ENCODE assay signal across 16 cellular contexts in the genomic region with DNA sequence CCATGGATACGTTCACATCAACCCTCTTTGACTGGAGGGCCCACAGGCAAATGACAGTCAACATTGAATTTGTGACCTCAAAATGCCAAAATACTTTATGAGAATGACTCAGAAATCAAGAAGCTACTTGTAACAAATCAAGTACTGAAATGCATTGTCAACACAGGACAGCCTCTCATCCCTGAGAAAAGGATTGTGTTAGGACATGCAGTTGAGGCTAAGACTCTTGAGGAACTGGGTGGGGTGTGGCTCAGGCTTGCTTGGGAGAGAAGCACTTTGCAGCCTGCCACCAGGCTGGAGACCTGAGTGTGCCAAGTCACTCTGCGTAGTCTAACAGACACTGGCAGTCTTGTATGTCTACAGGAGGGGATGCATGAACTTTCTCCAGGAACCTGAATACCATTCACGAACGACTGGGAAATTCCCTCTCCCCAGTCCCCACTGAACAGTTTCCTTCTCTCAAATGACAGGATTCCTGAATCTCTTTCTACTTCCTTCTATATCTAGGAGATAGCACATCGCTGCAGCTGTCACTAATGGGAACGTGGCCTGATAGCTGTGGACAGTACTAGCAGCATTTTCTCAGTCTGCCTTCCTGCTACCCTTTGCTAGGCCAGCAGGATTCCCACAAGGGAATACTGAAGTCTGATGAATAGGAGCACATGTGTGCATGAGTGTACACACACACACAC. TPM values are rescaled to one million over a fixed set of nuclear protein-coding genes. Genes with fewer than 3 reads are reported as not detected.
DNase-seq lines count a peak whose midpoint lies in the region; ATAC-seq and TF ChIP-seq lines count a peak whose summit lies in the region.
"Had no signal": no experiment of that assay in that cellular context is flagged by ENCODE, and none has a peak within 500 bp of the region (broad histone marks: within the 10 kb centered on the region; RNA-seq: fewer than 3 reads in every experiment).

No MANE protein-coding gene starts in this region.

- no peaks in the 10 kb centered on the region for H3K36me3 Mint-ChIP-seq in nephron (ENCODE audit: low read depth)

- no TSS peak for BruUV-seq in PC-3 (replicated peaks; lab: Mats Ljungman, UMichigan)

- H3F3A ChIP-seq in PC-3 (ENCODE audit: low read length, unreplicated experiment): no peaks in the 10 kb centered on the region

- CTCF ChIA-PET in PC-3 (lab: Charles Lee): no interaction called here

- H3K9me2 ChIP-seq in PC-3 (replicated peaks; ENCODE audit: low read length): no peaks in the 10 kb centered on the region

- H4K20me1 ChIP-seq in PC-3 (ENCODE audit: low read length): no peaks in the 10 kb centered on the region

- peak overlapping the region in 2 of 3 experiments; percentile 49 to 72 for H3K4me3 Mint-ChIP-seq in nephron

- H3K9ac ChIP-seq in PC-3 (ENCODE audit: low read length): no peak overlapping the region

- ATAC-seq in PC-3: peak; percentile 10; the same call in 1 of the 2 replicates
- ATAC-seq: Right ventricle myocardium inferior had no signal

- peaks cover 5% of the 10 kb centered on the region; the same call in 1 of the 2 replicates for H3K79me2 ChIP-seq in PC-3 (ENCODE audit: low read length)

- peak; percentile 66 for DNase-seq in Caki2 (ENCODE audit: low read depth)
- DNase-seq in PC-3: peak; percentile 22
- peak; percentile 74 for DNase-seq in epithelial cell of prostate (ENCODE audit: low read depth, low spot score)
- DNase-seq in NCI-H526 treated with DMSO at 0.1 percent for 48 hours (lab: John Stamatoyannopoulos, UW): no peak
- DNase-seq in NCI-H82 treated with DMSO at 0.1 percent for 48 hours (lab: John Stamatoyannopoulos, UW; ENCODE audit: unreplicated experiment): no peak
- DNase-seq in NCI-H2227 (lab: John Stamatoyannopoulos, UW; ENCODE audit: unreplicated experiment): no peak
- no peak for DNase-seq in NCI-H524 treated with DMSO at 0.1 percent for 48 hours (lab: John Stamatoyannopoulos, UW)
- DNase-seq: Caco-2, DMS53, NCI-H1417 treated with DMSO at 0.1 percent for 48 hours, NCI-H2029 treated with DMSO at 0.1 percent for 48 hours, NCI-H2227 treated with DMSO at 0.1 percent for 48 hours, NCI-H69 had no signal

- no peak overlapping the region for H3K27ac ChIP-seq in PC-3 (ENCODE audit: low read length)
- H3K27ac ChIP-seq in epithelial cell of prostate: no peak overlapping the region
- H3K27ac ChIP-seq: C4-2B had no signal

- intact Hi-C loops in PC-3 (cut with micrococcal nuclease): no loop called here

- H3K4me3 ChIP-seq in PC-3 (ENCODE audit: low read length): no peak overlapping the region

- H2AFZ ChIP-seq in PC-3 (ENCODE audit: low read length): no peak overlapping the region

- H3K4me1 ChIP-seq in PC-3 (ENCODE audit: insufficient read depth, low read length): peaks cover 8% of the 10 kb centered on the region; the same call in 1 of the 2 replicates

- no peaks in the 10 kb centered on the region for H3K36me3 ChIP-seq in PC-3 (ENCODE audit: low read depth, low read length)

- peak overlapping the region; percentile 38 to 77 (median 51) for H3K27ac Mint-ChIP-seq in nephron

- TF ChIP-seq CTCF in PC-3 (conservative IDR thresholded peaks at IDR 0.05; ENCODE audit: low read depth, low read length) (no peak), nephron (IDR thresholded peaks at IDR 0.05; ENCODE audit: unreplicated experiment in 3 of 3) (no peak)

- H3K27me3 Mint-ChIP-seq in nephron (ENCODE audit: low read depth): no peaks in the 10 kb centered on the region

- H3K27me3 ChIP-seq in PC-3 (ENCODE audit: low read length): no peaks in the 10 kb centered on the region

- no peaks in the 10 kb centered on the region for H3K9me3 ChIP-seq in PC-3 (ENCODE audit: low read length)
- H3K9me3 ChIP-seq: Caco-2 had no signal

- H3K4me1 Mint-ChIP-seq in nephron: peaks cover 29% of the 10 kb centered on the region

- no peaks in the 10 kb centered on the region for H3K9me3 Mint-ChIP-seq in nephron

- POLR2A ChIA-PET in PC-3 (lab: Charles Lee; ENCODE audit: unreplicated experiment): no interaction called here

- no peak overlapping the region for H3K4me2 ChIP-seq in PC-3 (ENCODE audit: low read length)

- in situ Hi-C loops in Caki2 (cut with HindIII; ENCODE audit: low pct_unique_long_range_greater_than_20kb, low sequenced_read_pairs): no loop called here

RNA-seq across cellular contexts. Expression of gene SMO, which starts 3.3 kb away (rescaled TPM):
- total RNA-seq in Caki2 (2014; rRNA removed; shearing (Covaris generic); ENCODE audit: low replicate concordance): 47.7 and 62.3 TPM in 2 replicates
- 15.5 and 15.7 TPM in 2 replicates for total RNA-seq in PC-3 (2014; rRNA removed)

RNA-seq across cellular contexts. Expression of gene AHCYL2, which starts 39.7 kb away (rescaled TPM):
- 3.9 and 7.2 TPM in 2 replicates for total RNA-seq in Caki2 (2014; rRNA removed; shearing (Covaris generic); ENCODE audit: low replicate concordance)
- 7.9 and 9.2 TPM in 2 replicates for total RNA-seq in PC-3 (2014; rRNA removed)

RNA-seq across cellular contexts. Expression of gene TSPAN33, which starts 40.6 kb away (rescaled TPM):
- total RNA-seq in Caki2 (2014; rRNA removed; shearing (Covaris generic); ENCODE audit: low replicate concordance): 54.4 and 68.1 TPM in 2 replicates
- 23.7 and 26.4 TPM in 2 replicates for total RNA-seq in PC-3 (2014; rRNA removed)

Comparison
In these comparisons a context has a peak if more than half of its experiments do, and no peak if none do; other contexts are left out.
1. DNase-seq: peak in Caki2 (single experiment), PC-3 (single experiment) and epithelial cell of prostate (single experiment); none in NCI-H526 treated with DMSO at 0.1 percent for 48 hours (single experiment), NCI-H82 treated with DMSO at 0.1 percent for 48 hours (single experiment), NCI-H2227 (single experiment) and NCI-H524 treated with DMSO at 0.1 percent for 48 hours (single experiment).